Comparison of ENCODE assay signal across 9 cellular contexts in genomic region chr3:44104668-44105321, GRCh38.
DNase-seq lines count a peak whose midpoint lies in the region; ATAC-seq and TF ChIP-seq lines count a peak whose summit lies in the region.
"Had no signal": no experiment of that assay in that cellular context is flagged by ENCODE, and none has a peak within 500 bp of the region (broad histone marks: within the 10 kb centered on the region; RNA-seq: fewer than 3 reads in every experiment).

No MANE protein-coding gene starts in this region.

- POLR2A ChIA-PET in SK-N-SH (lab: Yijun Ruan, JAX): no interaction called here

- CTCF ChIA-PET in SK-N-SH (lab: Yijun Ruan, JAX): no interaction called here

- H4K20me1 ChIP-seq in SK-N-SH (ENCODE audit: insufficient read depth) (peaks cover 14% of the 10 kb centered on the region), fibroblast of lung (ENCODE audit: control insufficient read depth, extremely low read depth, insufficient read depth, low read length) (no peaks in the 10 kb centered on the region)

- H3K9ac ChIP-seq in SK-N-SH: no peak overlapping the region
- no peak overlapping the region for H3K9ac ChIP-seq in fibroblast of lung (ENCODE audit: insufficient read depth, low read length)
- H3K9ac ChIP-seq: parathyroid adenoma had no signal

- H3K27ac ChIP-seq in SK-N-SH (ENCODE audit: low read depth in 2 of 2, low read length in 1 of 2): peak overlapping the region in 1 of 2 experiments; percentile 19; a peak in 1 of 4 replicates
- H3K27ac ChIP-seq in fibroblast of lung (ENCODE audit: insufficient read depth, low read length): no peak overlapping the region
- no peak overlapping the region for H3K27ac ChIP-seq in ascending aorta
- H3K27ac ChIP-seq: parathyroid adenoma had no signal

- H3K4me2 ChIP-seq in SK-N-SH (no peak overlapping the region), fibroblast of lung (ENCODE audit: extremely low read depth, insufficient read depth, low read length) (no peak overlapping the region)

- H3K27me3 ChIP-seq in SK-N-SH (ENCODE audit: insufficient read depth): no peaks in the 10 kb centered on the region
- H3K27me3 ChIP-seq in fibroblast of lung (ENCODE audit: control insufficient read depth, insufficient read depth, low read length): no peaks in the 10 kb centered on the region
- no peaks in the 10 kb centered on the region for H3K27me3 ChIP-seq in ascending aorta

- H3K9me2 ChIP-seq in SK-N-SH: no peaks in the 10 kb centered on the region

- no peak for TF ChIP-seq RAD21 in SK-N-SH (IDR thresholded peaks at IDR 0.05; ENCODE audit: low read length)

- TF ChIP-seq CTCF in SK-N-SH (IDR thresholded peaks at IDR 0.05) (no peak), fibroblast of lung (conservative IDR thresholded peaks at IDR 0.05 in 1 of 2, IDR thresholded peaks at IDR 0.05 in 1 of 2; ENCODE audit: low read depth in 1 of 2, low read length in 2 of 2) (no peak), ascending aorta (IDR thresholded peaks at IDR 0.05) (no peak)

- peak; percentile 94 for ATAC-seq in HG03039 (IDR thresholded peaks at IDR 0.05; ENCODE audit: unreplicated experiment)

- 51% methylated on average over 3 of the region's 4 CpGs for WGBS in SK-N-SH (ENCODE audit: low lambda C conversion rate)

- H3K36me3 ChIP-seq in SK-N-SH (replicated peaks in 1 of 2; ENCODE audit: control insufficient read depth in 1 of 2, insufficient read depth in 2 of 2, low read length in 1 of 2) (peaks cover 3 to 4% of the 10 kb centered on the region in 2 experiments), fibroblast of lung (ENCODE audit: control insufficient read depth, insufficient read depth, low read length) (no peaks in the 10 kb centered on the region), ascending aorta (no peaks in the 10 kb centered on the region)

- H3F3A ChIP-seq in SK-N-SH (replicated peaks; ENCODE audit: insufficient read depth): no peaks in the 10 kb centered on the region

- intact Hi-C loops in ascending aorta (cut with DNase I): no loop called here

- H3K4me3 ChIP-seq in SK-N-SH (ENCODE audit: low read depth in 2 of 2, low read length in 1 of 2) (no peak overlapping the region), fibroblast of lung (replicated peaks in 1 of 4; ENCODE audit: control extremely low read depth in 1 of 4, insufficient read depth in 1 of 4, low read depth in 3 of 4, low read length in 4 of 4) (no peak overlapping the region), ascending aorta (no peak overlapping the region)

- H3K4me1 ChIP-seq in SK-N-SH (ENCODE audit: control insufficient read depth in 1 of 2, insufficient read depth in 2 of 2, low read depth in 1 of 2, low read length in 1 of 2) (peaks cover 4 to 5% of the 10 kb centered on the region in 2 experiments; a peak in 2 of 4 replicates), fibroblast of lung (ENCODE audit: control insufficient read depth, extremely low read depth, insufficient read depth, low read length) (no peaks in the 10 kb centered on the region), ascending aorta (no peaks in the 10 kb centered on the region)

- peak; percentile 65 for DNase-seq in activated CD8-positive, alpha-beta memory T cell treated with anti-CD3 and anti-CD28 coated beads for 24 hours
- no peak for DNase-seq in activated CD8-positive, alpha-beta memory T cell treated with anti-CD3 and anti-CD28 coated beads, Interleukin-2, amount 50 U/mL, for 4 hours
- DNase-seq in SK-N-SH (no peak), fibroblast of lung (ENCODE audit: low read depth in 2 of 2) (peak; percentile 27 to 77), NCI-H1930 (lab: John Stamatoyannopoulos, UW) (no peak), ascending aorta (ENCODE audit: low spot score in 2 of 2) (no peak)
- DNase-seq in stimulated activated CD8-positive, alpha-beta memory T cell treated with anti-CD3 and anti-CD28 coated beads, Interleukin-4, amount 100 ng/mL, for 24 hours (ENCODE audit: low read depth): peak; percentile 11

- H3K9me3 ChIP-seq in SK-N-SH (no peaks in the 10 kb centered on the region), fibroblast of lung (ENCODE audit: control insufficient read depth, insufficient read depth, low read depth, low read length) (no peaks in the 10 kb centered on the region), ascending aorta (no peaks in the 10 kb centered on the region)

- H2AFZ ChIP-seq in SK-N-SH (ENCODE audit: low read depth) (no peak overlapping the region), fibroblast of lung (ENCODE audit: low read length) (no peak overlapping the region)
- H2AFZ ChIP-seq: parathyroid adenoma had no signal

- H3K79me2 ChIP-seq in SK-N-SH (ENCODE audit: insufficient read depth): no peaks in the 10 kb centered on the region
- no peaks in the 10 kb centered on the region for H3K79me2 ChIP-seq in fibroblast of lung (ENCODE audit: control insufficient read depth, insufficient read depth, low read length)
- H3K79me2 ChIP-seq: parathyroid adenoma had no signal

- TF ChIP-seq EP300 in SK-N-SH (IDR thresholded peaks at IDR 0.05; ENCODE audit: borderline replicate concordance in 1 of 2, low read depth in 1 of 2, low read length in 1 of 2): no peak

TF ChIP-seq in SK-N-SH, 30 proteins besides CTCF, POLR2A, EP300 and RAD21:
- peak; percentile 75 for TF ChIP-seq PBX3 (IDR thresholded peaks at IDR 0.05)
- TF ChIP-seq FOXM1 (IDR thresholded peaks at IDR 0.05; ENCODE audit: low read depth): no peak
- TF ChIP-seq JUND (IDR thresholded peaks at IDR 0.05): peak; percentile 80
- peak; percentile 88 for TF ChIP-seq FOSL2 (IDR thresholded peaks at IDR 0.05; ENCODE audit: borderline replicate concordance, low read depth)
- peak; percentile 70; the same call in 1 of the 2 replicates for TF ChIP-seq TCF12 (IDR thresholded peaks at IDR 0.05)
- 0 out of 2 replicates have a peak, but pooled peaks have one; percentile 8 for TF ChIP-seq NFIC (IDR thresholded peaks at IDR 0.05; ENCODE audit: borderline replicate concordance)

Comparison
In these comparisons a context has a peak if more than half of its experiments do, and no peak if none do; other contexts are left out.
1. DNase-seq: peak in activated CD8-positive, alpha-beta memory T cell treated with anti-CD3 and anti-CD28 coated beads for 24 hours (single experiment), fibroblast of lung (2 of 2) and stimulated activated CD8-positive, alpha-beta memory T cell treated with anti-CD3 and anti-CD28 coated beads, Interleukin-4, amount 100 ng/mL, for 24 hours (single experiment); none in activated CD8-positive, alpha-beta memory T cell treated with anti-CD3 and anti-CD28 coated beads, Interleukin-2, amount 50 U/mL, for 4 hours (single experiment), SK-N-SH (single experiment), NCI-H1930 (0 of 2) and ascending aorta (0 of 2).